Comparison of ENCODE assay signal across 8 cellular contexts in the genomic region with DNA sequence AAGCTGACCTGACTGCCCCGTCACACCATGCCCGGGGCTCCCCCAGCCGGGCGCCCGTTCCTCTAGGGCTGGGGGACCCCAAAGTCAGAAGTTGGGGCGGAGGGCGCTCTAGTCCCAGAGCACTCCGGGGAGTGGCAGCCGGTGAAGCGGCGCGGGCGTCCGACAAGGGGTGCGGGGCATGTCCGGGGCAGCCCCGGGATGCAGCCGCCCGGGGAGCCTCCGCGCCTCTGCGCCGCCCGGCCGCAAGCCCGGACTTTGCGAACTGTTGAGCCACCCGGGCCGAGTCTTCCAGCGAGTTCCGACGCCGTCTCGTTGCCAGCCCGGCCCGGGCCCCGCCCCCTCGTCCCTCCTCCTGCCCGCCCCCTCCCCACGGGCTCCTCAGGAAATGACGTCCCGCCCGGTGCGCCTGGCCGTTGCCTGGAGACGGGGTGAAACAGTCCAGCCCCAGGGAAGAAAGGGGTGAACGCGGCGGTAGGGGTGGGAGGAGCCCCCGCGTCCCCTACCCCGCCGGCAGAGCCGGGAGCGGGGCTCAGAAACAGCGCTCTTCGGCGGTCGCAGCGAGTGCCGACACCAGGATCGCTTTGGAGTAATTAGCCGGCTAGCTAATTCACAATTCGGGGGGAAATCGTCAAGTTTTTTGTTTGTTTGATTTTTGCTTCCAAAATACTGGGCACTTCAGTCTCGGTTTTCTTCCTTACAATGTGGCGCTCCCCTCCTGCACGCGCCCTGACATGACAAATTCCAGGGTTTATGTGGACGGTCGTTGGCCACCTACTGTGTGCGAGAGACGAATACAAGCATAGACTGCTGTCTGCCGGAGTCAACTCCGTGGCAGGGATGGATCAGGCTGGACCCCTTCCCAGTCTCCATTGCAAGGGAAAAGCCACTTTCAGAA. TPM values are rescaled to one million over a fixed set of nuclear protein-coding genes. Genes with fewer than 3 reads are reported as not detected.
DNase-seq lines count a peak whose midpoint lies in the region; ATAC-seq, FAIRE-seq and TF ChIP-seq lines count a peak whose summit lies in the region.

WHRN (minus strand) TSS at position 287 of the 895 bp plus-strand sequence. CDS start 672 bp downstream, outside the sequence.

- no peaks in the 10 kb centered on the region for H3K9me3 ChIP-seq in small intestine (ENCODE audit: control insufficient read depth, low read depth)

- no peaks in the 10 kb centered on the region for H3K36me3 ChIP-seq in small intestine (ENCODE audit: control insufficient read depth in 2 of 2, insufficient read depth in 2 of 2, low read length in 2 of 2)

- H3K27ac ChIP-seq in caudate nucleus (ENCODE audit: low read depth, low read length) (peak within 1 kb of the TSS; percentile 93), small intestine (ENCODE audit: low read depth in 1 of 2, low read length in 1 of 2) (peak within 1 kb of the TSS in 1 of 2 donors; percentile 73)

- H3K4me1 ChIP-seq in small intestine (ENCODE audit: control insufficient read depth in 2 of 2, insufficient read depth in 1 of 2, low read depth in 1 of 2, low read length in 1 of 2) = peaks cover 0 to 2% of the 10 kb centered on the region in 2 donors

- H3K4me3 ChIP-seq in small intestine (ENCODE audit: low read depth in 1 of 2, low read length in 2 of 2) = peak within 1 kb of the TSS; percentile 57 to 61

- no peak for TF ChIP-seq POLR2A in GM18505 (IDR thresholded peaks at IDR 0.05; ENCODE audit: borderline replicate concordance, extremely low read depth, insufficient read depth, insufficient read length)

- ATAC-seq in GM18505 (IDR thresholded peaks at IDR 0.05; ENCODE audit: unreplicated experiment) = peak; percentile 75
- peak; percentile 84 for ATAC-seq in HG03045 (IDR thresholded peaks at IDR 0.05; ENCODE audit: unreplicated experiment)
- no peak for ATAC-seq in HG03457 (IDR thresholded peaks at IDR 0.05; ENCODE audit: unreplicated experiment)

- peaks cover 0 to 3% of the 10 kb centered on the region in 2 donors for H3K27me3 ChIP-seq in small intestine (ENCODE audit: control insufficient read depth in 2 of 2, insufficient read depth in 2 of 2, low read length in 2 of 2)

- peak; percentile 93 for DNase-seq in NCI-H2196 (lab: John Stamatoyannopoulos, UW; ENCODE audit: unreplicated experiment)
- peak; percentile 79 for DNase-seq in activated CD4-positive, CD25-positive, alpha-beta regulatory T cell treated with anti-CD3 and anti-CD28 coated beads, Interleukin-2, amount 50 U/mL, for 16 hours (ENCODE audit: low read depth, low spot score)
- peak; percentile 44 to 98 (median 88) for DNase-seq in caudate nucleus (lab: John Stamatoyannopoulos, UW)
- DNase-seq in inferior parietal cortex (ENCODE audit: extremely low spot score) = peak; percentile 78
- DNase-seq in small intestine = peak; percentile 92

- 1% methylated on average over 57 to 75 of the region's 75 CpGs for WGBS in small intestine, 3 donors

- no peak for FAIRE-seq in small intestine (lab: Jason Lieb, UNC)

RNA-seq across cellular contexts. Expression of gene WHRN, which starts in this region (rescaled TPM):
- polyA plus RNA-seq in small intestine = 1 to 10 TPM; 2.7 to 8.6 (median 7.2) TPM
